Comparison of ENCODE assay signal across 9 cellular contexts in genomic region chr15:58221591-58222241, GRCh38.
DNase-seq lines count a peak whose midpoint lies in the region; ATAC-seq, FAIRE-seq and TF ChIP-seq lines count a peak whose summit lies in the region.
"Had no signal": no experiment of that assay in that cellular context is flagged by ENCODE, and none has a peak within 500 bp of the region (broad histone marks: within the 10 kb centered on the region; RNA-seq: fewer than 3 reads in every experiment).

No MANE protein-coding gene starts in this region.

- H3K4me3 ChIP-seq in IMR-90 (ENCODE audit: insufficient read depth, low read depth, low read length) = no peak overlapping the region
- no peak overlapping the region for H3K4me3 ChIP-seq in GM12878
- H3K4me3 ChIP-seq: Peyer's patch had no signal

- no peak overlapping the region for H2BK5ac ChIP-seq in IMR-90 (ENCODE audit: low read depth, low read length, poor library complexity, severe bottlenecking)

- H3K4me1 ChIP-seq in IMR-90 (ENCODE audit: control insufficient read depth, insufficient read depth, low read length) (peaks cover 5% of the 10 kb centered on the region), GM12878 (ENCODE audit: control insufficient read depth, insufficient read depth, low read length) (no peaks in the 10 kb centered on the region)
- H3K4me1 ChIP-seq: Peyer's patch had no signal

- intact Hi-C loops in IMR-90 (cut with micrococcal nuclease) (loop anchor here (10.0 kb wide), 1 partner anchor 633 kb away; no protein-coding TSS in a partner anchor), GM12878 (cut with micrococcal nuclease; ENCODE audit: unreplicated experiment) (loop anchor here (10.0 kb wide), 2 partner anchors 673 to 733 kb away; no protein-coding TSS in a partner anchor)

- no peaks in the 10 kb centered on the region for H4K20me1 ChIP-seq in IMR-90 (ENCODE audit: insufficient read depth, low read length)
- H4K20me1 ChIP-seq in GM12878 (ENCODE audit: control insufficient read depth, insufficient read depth) = no peaks in the 10 kb centered on the region

- CTCF ChIA-PET in IMR-90 (lab: Yijun Ruan, JAX) = interaction anchor here (0.7 to 1.0 kb wide), 2 partner anchors 10 to 1307 kb away, joined by 3 to 4 read pairs; no protein-coding TSS in a partner anchor
- CTCF ChIA-PET in GM12878 (lab: Yijun Ruan, JAX) = interaction anchor here (0.8 to 1.9 kb wide), 2 partner anchors 12 to 1307 kb away, joined by 3 to 5 read pairs; no protein-coding TSS in a partner anchor

- TF ChIP-seq EP300 in GM12878 (IDR thresholded peaks at IDR 0.05; ENCODE audit: borderline replicate concordance in 1 of 2, control insufficient read depth in 1 of 2, low read depth in 2 of 2, low read length in 2 of 2) = no peak

- POLR2A ChIA-PET in IMR-90 (lab: Charles Lee; ENCODE audit: unreplicated experiment) = no interaction called here
- POLR2A ChIA-PET in GM12878 (lab: Charles Lee) = no interaction called here

- H3K23ac ChIP-seq in IMR-90 (ENCODE audit: low read depth, low read length) = no peak overlapping the region

- H3K27me3 ChIP-seq in IMR-90 (ENCODE audit: control insufficient read depth, insufficient read depth, low read length) (no peaks in the 10 kb centered on the region), GM12878 (replicated peaks in 1 of 2; ENCODE audit: control insufficient read depth in 2 of 2, insufficient read depth in 2 of 2, low read length in 1 of 2) (no peaks in the 10 kb centered on the region)
- H3K27me3 ChIP-seq: Peyer's patch had no signal

- H3K4ac ChIP-seq in IMR-90 (ENCODE audit: low read depth, low read length) = no peak overlapping the region

- H3K9me1 ChIP-seq in IMR-90 (ENCODE audit: insufficient read depth, low read length) = no peaks in the 10 kb centered on the region

- WGBS in IMR-90 (ENCODE audit: extremely low coverage in 2 of 2, insufficient read length in 1 of 2), 2 experiments = no CpG with 5 or more reads among the region's 3 CpGs
- 2% methylated on average over 3 of the region's 3 CpGs for WGBS in GM12878 (ENCODE audit: insufficient coverage, insufficient replicate concordance, low lambda C conversion rate, missing lambda C conversion rate)

- no peaks in the 10 kb centered on the region; the same call in 1 of the 2 replicates for H3K9me3 ChIP-seq in IMR-90 (ENCODE audit: control insufficient read depth, insufficient read depth, low read length)
- H3K9me3 ChIP-seq in GM12878 (replicated peaks; ENCODE audit: control insufficient read depth, insufficient read depth, low read length) = no peaks in the 10 kb centered on the region
- H3K9me3 ChIP-seq: Peyer's patch had no signal

- no peak overlapping the region for H4K5ac ChIP-seq in IMR-90 (ENCODE audit: low read depth, low read length)

- H3K27ac ChIP-seq in IMR-90 (ENCODE audit: insufficient read depth, low read length) (no peak overlapping the region), GM12878 (ENCODE audit: control insufficient read depth, insufficient read depth) (no peak overlapping the region)
- H3K27ac ChIP-seq: Peyer's patch had no signal

- SMC1A ChIA-PET in GM12878 (lab: Charles Lee; ENCODE audit: uncharacterized antibody, unreplicated experiment) = interaction anchor here (0.6 to 1.4 kb wide), 2 partner anchors 10 to 144 kb away, joined by 3 to 4 read pairs; no protein-coding TSS in a partner anchor

- in situ Hi-C loops in IMR-90 (cut with MboI; ENCODE audit: low sequenced_read_pairs) = loop anchor here (25.0 kb wide), 1 partner anchor 1266 kb away; no protein-coding TSS in a partner anchor
- in situ Hi-C loops in GM12878 (cut with MboI) = loop anchor here (10.0 kb wide), 2 partner anchors 1273 to 1303 kb away; no protein-coding TSS in a partner anchor

- ATAC-seq in IMR-90 (ENCODE audit: low read depth) (peak; percentile 77), GM12878 (peak; percentile 86), HG02970 (IDR thresholded peaks at IDR 0.05; ENCODE audit: low FRiP score, unreplicated experiment) (no peak), GM21717 (IDR thresholded peaks at IDR 0.05; ENCODE audit: unreplicated experiment) (no peak)

- TF ChIP-seq POLR2A in IMR-90 (IDR thresholded peaks at IDR 0.05; ENCODE audit: low read depth, low read length) (no peak), GM12878 (IDR thresholded peaks at IDR 0.05; ENCODE audit: low read depth, low read length) (no peak)

- H3K4me2 ChIP-seq in IMR-90 (ENCODE audit: low read depth, low read length) (no peak overlapping the region), GM12878 (ENCODE audit: control insufficient read depth, insufficient read depth) (no peak overlapping the region)

- no peak overlapping the region for H3K56ac ChIP-seq in IMR-90 (ENCODE audit: extremely low read depth, insufficient read depth, low read length)

- H2BK20ac ChIP-seq in IMR-90 (ENCODE audit: low read depth, low read length) = no peak overlapping the region

- H2AFZ ChIP-seq in IMR-90 (replicated peaks; ENCODE audit: low read length, poor library complexity) = no peak overlapping the region
- H2AFZ ChIP-seq in GM12878 (ENCODE audit: control insufficient read depth, low read depth, low read length) = no peak overlapping the region

- H4K8ac ChIP-seq in IMR-90 (ENCODE audit: low read depth in 2 of 2, low read length in 2 of 2) = no peak overlapping the region

- no peak overlapping the region for H2AK9ac ChIP-seq in IMR-90 (replicated peaks; ENCODE audit: low read depth, low read length, poor library complexity)

- no TSS peak for BruUV-seq in IMR-90 (replicated peaks; lab: Mats Ljungman, UMichigan)
- no TSS peak for BruUV-seq in GM12878 (replicated peaks; lab: Mats Ljungman, UMichigan)

- H3K9ac ChIP-seq in IMR-90 (ENCODE audit: low read depth, low read length) (no peak overlapping the region), GM12878 (ENCODE audit: control insufficient read depth, insufficient read depth, low read length) (no peak overlapping the region)

- H3K79me2 ChIP-seq in GM12878 (ENCODE audit: control insufficient read depth, insufficient read depth, low read length) = no peaks in the 10 kb centered on the region

- TF ChIP-seq RAD21 in IMR-90 (IDR thresholded peaks at IDR 0.05; ENCODE audit: low read length) (peak; percentile 56), GM12878 (IDR thresholded peaks at IDR 0.05; ENCODE audit: insufficient read depth, low read depth, low read length) (peak; percentile 52)

- no peaks in the 10 kb centered on the region for H3K79me1 ChIP-seq in IMR-90 (ENCODE audit: low read depth in 1 of 2, low read length in 2 of 2)

- FAIRE-seq in GM12878 (lab: Jason Lieb, UNC) = no peak

- no peak overlapping the region for H4K91ac ChIP-seq in IMR-90 (ENCODE audit: insufficient read depth, low read depth, low read length)

- dilution Hi-C loops in IMR-90 (cut with HindIII; ENCODE audit: low sequenced_read_pairs, unreplicated experiment) = no loop called here

- RAD21 ChIA-PET in GM12878 (lab: Charles Lee; ENCODE audit: unreplicated experiment) = no interaction called here

- no peak overlapping the region for H3K18ac ChIP-seq in IMR-90 (ENCODE audit: low read depth, low read length)

- no peak overlapping the region for H2BK15ac ChIP-seq in IMR-90 (ENCODE audit: low read depth, low read length)

- H2AK5ac ChIP-seq in IMR-90 (ENCODE audit: low read depth, low read length) = no peak overlapping the region

- H3K36me3 ChIP-seq in IMR-90 (ENCODE audit: control insufficient read depth, insufficient read depth, low read length) = no peaks in the 10 kb centered on the region
- no peaks in the 10 kb centered on the region for H3K36me3 ChIP-seq in GM12878 (ENCODE audit: control insufficient read depth in 2 of 2, insufficient read depth in 2 of 2, low read length in 1 of 2)
- H3K36me3 ChIP-seq: Peyer's patch had no signal

- H2BK120ac ChIP-seq in IMR-90 (ENCODE audit: low read depth, low read length) = no peak overlapping the region

- H3K14ac ChIP-seq in IMR-90 (replicated peaks; ENCODE audit: low read depth, low read length) = no peak overlapping the region

- TF ChIP-seq CTCF in IMR-90 (conservative IDR thresholded peaks at IDR 0.05; ENCODE audit: low read depth, low read length) = peak; percentile 50
- TF ChIP-seq CTCF in GM12878 (IDR thresholded peaks at IDR 0.05 in 2 of 3, conservative IDR thresholded peaks at IDR 0.05 in 1 of 3; ENCODE audit: control insufficient read depth in 2 of 3, extremely low read depth in 1 of 3, insufficient read depth in 1 of 3, low read depth in 3 of 3, low read length in 3 of 3) = peak; percentile 48 to 59 (median 52); a peak in 5 of 6 replicates

- DNase-seq in EH (ENCODE audit: low read depth) (peak; percentile 59), IMR-90 (peak; percentile 21), GM12878 (ENCODE audit: low read depth, low spot score) (no peak), myocyte (ENCODE audit: low read depth) (peak; percentile 90), DMS153 (lab: John Stamatoyannopoulos, UW) (no peak), NCI-H2196 treated with DMSO at 0.1 percent for 48 hours (lab: John Stamatoyannopoulos, UW; ENCODE audit: unreplicated experiment) (no peak)
- DNase-seq: Peyer's patch had no signal

TF ChIP-seq in IMR-90, 13 proteins besides CTCF, POLR2A, EP300 and RAD21 (continues in another document):
- no peak for TF ChIP-seq RCOR1 (IDR thresholded peaks at IDR 0.05; ENCODE audit: insufficient replicate concordance, low read length)
- TF ChIP-seq CEBPB (IDR thresholded peaks at IDR 0.05; ENCODE audit: low read depth, low read length) = no peak
- TF ChIP-seq ELK1 (IDR thresholded peaks at IDR 0.05; ENCODE audit: borderline replicate concordance, low read depth, low read length) = no peak

TF ChIP-seq in GM12878, 131 proteins besides CTCF, POLR2A, EP300 and RAD21:
- TF ChIP-seq SMC3 (IDR thresholded peaks at IDR 0.05; ENCODE audit: borderline replicate concordance, low read length) (peak; percentile 33; the same call in 1 of the 2 replicates), E2F8 (IDR thresholded peaks at IDR 0.05; ENCODE audit: low read depth, partially characterized antibody) (no peak)
TF ChIP-seq in GM12878: peak in this region for 1.

Comparison
In these comparisons a context has a peak if more than half of its experiments do, and no peak if none do; other contexts are left out.
1. DNase-seq: peak in EH (single experiment), IMR-90 (single experiment) and myocyte (single experiment); none in GM12878 (single experiment), DMS153 (single experiment) and NCI-H2196 treated with DMSO at 0.1 percent for 48 hours (single experiment).
2. ATAC-seq: peak in IMR-90 (single experiment) and GM12878 (single experiment); none in HG02970 (single experiment) and GM21717 (single experiment).